In genomic region chr4:100889401-100889800, GRCh38 we compare ENCODE assay signal across 24 cellular contexts.
A peak's percentile ranks its signal among the peaks of the same experiment; 100 is the strongest.
DNase-seq lines count a peak whose midpoint lies in the region; ATAC-seq and TF ChIP-seq lines count a peak whose summit lies in the region.
"Had no signal": no experiment of that assay in that cellular context is flagged by ENCODE, and none has a peak within 500 bp of the region (broad histone marks: within the 10 kb centered on the region; RNA-seq: fewer than 3 reads in every experiment).

No MANE protein-coding gene starts in this region.

- no peaks in the 10 kb centered on the region for H3K9me3 ChIP-seq in HAP-1
- H3K9me3 ChIP-seq: body of pancreas, Peyer's patch, right lobe of liver had no signal

- in situ Hi-C loops in HAP-1 (cut with MboI; ENCODE audit: low sequenced_read_pairs): no loop called here

- no peaks in the 10 kb centered on the region for H3K4me1 ChIP-seq in HAP-1
- H3K4me1 ChIP-seq: body of pancreas, heart left ventricle, tibial artery had no signal

- DNase-seq in sciatic nerve (ENCODE audit: low spot score): no peak
- DNase-seq in C1 segment of cervical spinal cord (lab: John Stamatoyannopoulos, UW): no peak
- DNase-seq in HAP-1 (ENCODE audit: low spot score in 2 of 2): no peak
- no peak for DNase-seq in activated naive CD4-positive, alpha-beta T cell treated with anti-CD3 and anti-CD28 coated beads, Interleukin-2, amount 50 U/mL, for 16 hours
- DNase-seq: activated B cell treated with CpG ODN at 0.5 μM for 24 hours; activated CD8-positive, alpha-beta T cell treated with anti-CD3 and anti-CD28 coated beads for 36 hours; activated naive CD8-positive, alpha-beta T cell treated with anti-CD3 and anti-CD28 coated beads, Interleukin-2, amount 10 ng/mL, durations not matched to agents 7 days and 5 days; activated T-cell treated with anti-CD3 and anti-CD28 coated beads, Interleukin-2, amount 50 U/mL, for 48 hours; body of pancreas; CD4-positive, CD25-positive, alpha-beta regulatory T cell; GF-D8; H7; heart left ventricle; NCI-H1417 treated with DMSO at 0.1 percent for 48 hours; NCI-H82; Peyer's patch; right lobe of liver; stimulated activated naive CD4-positive, alpha-beta T cell; tibial artery had no signal

- no peak for TF ChIP-seq POLR2A in GM18505 (IDR thresholded peaks at IDR 0.05; ENCODE audit: borderline replicate concordance, extremely low read depth, insufficient read depth, insufficient read length)

- H3K27me3 ChIP-seq in HAP-1 (ENCODE audit: low read depth): no peaks in the 10 kb centered on the region
- H3K27me3 ChIP-seq: body of pancreas, heart left ventricle, Peyer's patch, right lobe of liver, tibial artery had no signal

- H3K4me3 ChIP-seq in HAP-1: no peak overlapping the region
- H3K4me3 ChIP-seq: body of pancreas, heart left ventricle, lung, Peyer's patch, right lobe of liver, tibial artery had no signal

- peak; percentile 69 for ATAC-seq in GM18505 (IDR thresholded peaks at IDR 0.05; ENCODE audit: unreplicated experiment)
- peak; percentile 64 for ATAC-seq in GM21381 (IDR thresholded peaks at IDR 0.05; ENCODE audit: unreplicated experiment)
- peak; percentile 90 for ATAC-seq in HG02870 (IDR thresholded peaks at IDR 0.05; ENCODE audit: unreplicated experiment)
- peak; percentile 83 for ATAC-seq in HG03442 (IDR thresholded peaks at IDR 0.05; ENCODE audit: unreplicated experiment)
- ATAC-seq in sciatic nerve: no peak
- ATAC-seq: activated CD8-positive, alpha-beta T cell treated with anti-CD3 and anti-CD28 coated beads for 36 hours; body of pancreas; heart left ventricle; right lobe of liver had no signal

- no peaks in the 10 kb centered on the region for H3K36me3 ChIP-seq in HAP-1 (replicated peaks)
- H3K36me3 ChIP-seq: heart left ventricle, Peyer's patch, right lobe of liver, tibial artery had no signal

- intact Hi-C loops in sciatic nerve (cut with DNase I): no loop called here
